Comparison of ENCODE assay signal across 8 cellular contexts in the genomic region with DNA sequence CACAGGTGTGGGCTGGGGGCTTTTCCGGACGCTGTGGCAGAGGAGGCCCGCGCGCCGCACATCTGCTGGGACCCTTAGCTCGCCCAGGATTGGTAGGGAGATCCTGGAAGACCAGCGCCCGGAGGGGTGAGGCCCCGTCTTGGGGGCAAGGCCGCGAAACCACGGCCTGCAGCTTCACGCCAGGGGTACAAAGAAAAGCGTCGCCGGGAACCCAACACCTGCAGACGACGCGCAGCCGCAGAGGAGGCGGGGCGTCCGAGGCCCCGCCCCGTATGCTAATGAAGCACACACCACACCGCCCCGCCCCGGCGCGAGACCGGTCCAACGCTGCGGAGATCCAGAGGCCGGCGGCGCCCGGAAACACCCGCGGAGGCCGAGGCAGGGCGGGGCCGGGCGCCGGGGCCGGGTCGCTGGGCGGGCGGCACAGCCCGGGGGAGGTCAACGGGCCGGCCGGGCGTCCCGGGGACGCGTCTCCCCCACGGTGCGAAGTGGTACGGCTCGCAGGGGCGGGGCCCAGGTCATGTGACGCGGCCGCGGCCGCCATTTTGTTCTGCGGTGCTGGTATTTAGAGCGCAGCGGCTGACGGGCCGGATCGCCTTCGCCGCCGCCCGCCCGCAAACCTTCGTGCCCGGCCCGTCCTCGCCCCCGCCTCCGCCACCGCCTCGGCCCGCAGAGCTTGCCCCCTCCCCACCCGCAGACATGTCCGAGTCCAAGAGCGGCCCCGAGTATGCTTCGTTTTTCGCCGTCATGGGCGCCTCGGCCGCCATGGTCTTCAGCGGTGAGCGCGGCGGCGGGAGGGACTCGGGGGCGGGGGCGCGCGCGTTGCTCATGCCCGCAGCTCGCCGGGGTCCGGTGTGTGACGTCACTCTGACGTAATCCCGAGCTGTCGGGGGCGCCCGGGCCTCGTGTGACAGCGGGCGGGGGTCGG. TPM values are rescaled to one million over a fixed set of nuclear protein-coding genes. Genes with fewer than 3 reads are reported as not detected.
DNase-seq lines count a peak whose midpoint lies in the region; ATAC-seq and FAIRE-seq lines count a peak whose summit lies in the region.

A gene (plus strand): TSS at position 548 of the 928 bp plus-strand sequence. CDS start 152 bp downstream, at position 700.

- H3K9me3 ChIP-seq in Karpas-422 (ENCODE audit: low read length), result no peaks in the 10 kb centered on the region
- no peaks in the 10 kb centered on the region for H3K9me3 ChIP-seq in naive thymus-derived CD4-positive, alpha-beta T cell (ENCODE audit: control insufficient read depth in 2 of 3, low read length in 3 of 3)

- H3K9me2 ChIP-seq in Karpas-422 (replicated peaks; ENCODE audit: insufficient read depth, low read length), result no peaks in the 10 kb centered on the region

- DNase-seq in DMS79 treated with DMSO at 0.1 percent for 48 hours (lab: John Stamatoyannopoulos, UW) (peak; percentile 83), Karpas-422 (peak; percentile 96), RCC 7860 (ENCODE audit: low spot score) (peak; percentile 81), fibroblast of gingiva (ENCODE audit: low read depth) (peak; percentile 86)
- DNase-seq in activated T-helper 1 cell treated with anti-CD3 and anti-CD28 coated beads, Interleukin-12 subunit alpha, Interleukin-12 subunit beta, Interleukin-2, Interleukin-4 antibody, amounts not matched to agents 30 ng/mL and 10 ng/mL and 1 ng/mL, durations not matched to agents 14 hours and 24 hours and 36 hours (ENCODE audit: low spot score), result peak; percentile 88
- peak; percentile 89 to 98 (median 94) for DNase-seq in naive thymus-derived CD4-positive, alpha-beta T cell

- H3K36me3 ChIP-seq in Karpas-422 (ENCODE audit: insufficient read depth, low read length), result no peaks in the 10 kb centered on the region
- H3K36me3 ChIP-seq in naive thymus-derived CD4-positive, alpha-beta T cell (ENCODE audit: control insufficient read depth in 2 of 3, insufficient read depth in 3 of 3, low read length in 3 of 3), result peaks cover 0 to 15% (median 0%) of the 10 kb centered on the region in 3 experiments

- peaks cover 7% of the 10 kb centered on the region for H3K36me3 Mint-ChIP-seq in activated T-helper 1 cell treated with anti-CD3 and anti-CD28 coated beads, Interleukin-12 subunit alpha, Interleukin-12 subunit beta, Interleukin-2, Interleukin-4 antibody, amounts not matched to agents 30 ng/mL and 10 ng/mL and 1 ng/mL, durations not matched to agents 14 hours and 24 hours and 36 hours (ENCODE audit: low read depth)
- H3K36me3 Mint-ChIP-seq in naive thymus-derived CD4-positive, alpha-beta T cell, result peaks cover 0 to 5% (median 3%) of the 10 kb centered on the region in 5 donors
- H3K36me3 Mint-ChIP-seq in stimulated activated memory B cell treated with anti-CD40 and anti-IgM and Interleukin-4, amounts not matched to agents 10 μg/mL and 1 μg/mL and 100 μg/mL, for 72 hours, result peaks cover 15% of the 10 kb centered on the region

- H3K79me2 ChIP-seq in Karpas-422 (ENCODE audit: low read length), result peaks cover 48% of the 10 kb centered on the region

- peak within 1 kb of the TSS; percentile 70 for H3K27ac ChIP-seq in Karpas-422 (ENCODE audit: low read length)
- H3K27ac ChIP-seq in naive thymus-derived CD4-positive, alpha-beta T cell (ENCODE audit: low read depth, low read length), result peak within 1 kb of the TSS; percentile 100

- H3K4me1 Mint-ChIP-seq in activated T-helper 1 cell treated with anti-CD3 and anti-CD28 coated beads, Interleukin-12 subunit alpha, Interleukin-12 subunit beta, Interleukin-2, Interleukin-4 antibody, amounts not matched to agents 30 ng/mL and 10 ng/mL and 1 ng/mL, durations not matched to agents 14 hours and 24 hours and 36 hours (ENCODE audit: low read depth), result peaks cover 38% of the 10 kb centered on the region
- H3K4me1 Mint-ChIP-seq in naive thymus-derived CD4-positive, alpha-beta T cell, result peaks cover 36 to 60% (median 48%) of the 10 kb centered on the region in 7 donors
- peaks cover 84% of the 10 kb centered on the region for H3K4me1 Mint-ChIP-seq in stimulated activated memory B cell treated with anti-CD40 and anti-IgM and Interleukin-4, amounts not matched to agents 10 μg/mL and 1 μg/mL and 100 μg/mL, for 72 hours

- no peak within 1 kb of the TSS for H2AFZ ChIP-seq in Karpas-422 (ENCODE audit: low read length)

- intact Hi-C loops in activated T-helper 1 cell treated with anti-CD3 and anti-CD28 coated beads, Interleukin-12 subunit alpha, Interleukin-12 subunit beta, Interleukin-2, Interleukin-4 antibody, amounts not matched to agents 30 ng/mL and 10 ng/mL and 1 ng/mL, durations not matched to agents 14 hours and 24 hours and 36 hours (cut with micrococcal nuclease), result loop anchor here (2.0 to 10.0 kb wide), 3 partner anchors 23 to 391 kb away; a partner anchor contains a TSS
- intact Hi-C loops in naive thymus-derived CD4-positive, alpha-beta T cell (cut with micrococcal nuclease), result loop anchor here (1.0 to 10.0 kb wide), 9 partner anchors 19 to 1021 kb away; a partner anchor contains a TSS

- H3K27me3 ChIP-seq in Karpas-422 (ENCODE audit: low read length), result no peaks in the 10 kb centered on the region
- no peaks in the 10 kb centered on the region for H3K27me3 ChIP-seq in naive thymus-derived CD4-positive, alpha-beta T cell (ENCODE audit: control insufficient read depth in 2 of 2, insufficient read depth in 2 of 2, low read length in 2 of 2)

- H3K27ac Mint-ChIP-seq in activated T-helper 1 cell treated with anti-CD3 and anti-CD28 coated beads, Interleukin-12 subunit alpha, Interleukin-12 subunit beta, Interleukin-2, Interleukin-4 antibody, amounts not matched to agents 30 ng/mL and 10 ng/mL and 1 ng/mL, durations not matched to agents 14 hours and 24 hours and 36 hours, result peak within 1 kb of the TSS; percentile 93
- H3K27ac Mint-ChIP-seq in naive thymus-derived CD4-positive, alpha-beta T cell, result peak within 1 kb of the TSS; percentile 90 to 98 (median 96)
- H3K27ac Mint-ChIP-seq in stimulated activated memory B cell treated with anti-CD40 and anti-IgM and Interleukin-4, amounts not matched to agents 10 μg/mL and 1 μg/mL and 100 μg/mL, for 72 hours, result peak within 1 kb of the TSS; percentile 87

- peaks cover 34% of the 10 kb centered on the region for H3K4me1 ChIP-seq in Karpas-422 (ENCODE audit: low read length)
- peaks cover 31 to 44% of the 10 kb centered on the region in 2 donors for H3K4me1 ChIP-seq in naive thymus-derived CD4-positive, alpha-beta T cell (ENCODE audit: control insufficient read depth in 2 of 2, insufficient read depth in 2 of 2, low read length in 2 of 2)

- POLR2A ChIA-PET in naive thymus-derived CD4-positive, alpha-beta T cell (lab: Charles Lee), result interaction anchor here (0.5 to 5.2 kb wide), 18 partner anchors 12 to 1697 kb away, joined by 3 to 83 read pairs (median 3); a partner anchor contains a TSS

- peak within 1 kb of the TSS; percentile 98 for H3K9ac ChIP-seq in Karpas-422 (ENCODE audit: low read length)

- ATAC-seq in GM21825 (IDR thresholded peaks at IDR 0.05; ENCODE audit: unreplicated experiment), result peak; percentile 64
- ATAC-seq in naive thymus-derived CD4-positive, alpha-beta T cell, result peak; percentile 87
- peak; percentile 92 for ATAC-seq in stimulated activated memory B cell treated with anti-CD40 and anti-IgM and Interleukin-4, amounts not matched to agents 10 μg/mL and 1 μg/mL and 100 μg/mL, for 72 hours

- H3K4me2 ChIP-seq in Karpas-422 (ENCODE audit: low read depth, low read length, poor library complexity, severe bottlenecking), result peak within 1 kb of the TSS; percentile 76

- peak within 1 kb of the TSS; percentile 91 for H3K4me3 Mint-ChIP-seq in activated T-helper 1 cell treated with anti-CD3 and anti-CD28 coated beads, Interleukin-12 subunit alpha, Interleukin-12 subunit beta, Interleukin-2, Interleukin-4 antibody, amounts not matched to agents 30 ng/mL and 10 ng/mL and 1 ng/mL, durations not matched to agents 14 hours and 24 hours and 36 hours
- peak within 1 kb of the TSS; percentile 85 to 94 (median 91) for H3K4me3 Mint-ChIP-seq in naive thymus-derived CD4-positive, alpha-beta T cell
- H3K4me3 Mint-ChIP-seq in stimulated activated memory B cell treated with anti-CD40 and anti-IgM and Interleukin-4, amounts not matched to agents 10 μg/mL and 1 μg/mL and 100 μg/mL, for 72 hours, result peak within 1 kb of the TSS; percentile 93

- H3K9me3 Mint-ChIP-seq in activated T-helper 1 cell treated with anti-CD3 and anti-CD28 coated beads, Interleukin-12 subunit alpha, Interleukin-12 subunit beta, Interleukin-2, Interleukin-4 antibody, amounts not matched to agents 30 ng/mL and 10 ng/mL and 1 ng/mL, durations not matched to agents 14 hours and 24 hours and 36 hours, result no peaks in the 10 kb centered on the region
- H3K9me3 Mint-ChIP-seq in naive thymus-derived CD4-positive, alpha-beta T cell, result no peaks in the 10 kb centered on the region
- no peaks in the 10 kb centered on the region for H3K9me3 Mint-ChIP-seq in stimulated activated memory B cell treated with anti-CD40 and anti-IgM and Interleukin-4, amounts not matched to agents 10 μg/mL and 1 μg/mL and 100 μg/mL, for 72 hours

- H4K20me1 ChIP-seq in Karpas-422 (ENCODE audit: insufficient read depth, low read depth, low read length), result peaks cover 38% of the 10 kb centered on the region

- CTCF ChIA-PET in naive thymus-derived CD4-positive, alpha-beta T cell (lab: Charles Lee), result interaction anchor here (0.6 to 0.9 kb wide), 3 partner anchors 19 to 373 kb away, joined by 3 to 7 read pairs (median 3); no protein-coding TSS in a partner anchor

- peak within 1 kb of the TSS; percentile 76 for H3K4me3 ChIP-seq in Karpas-422 (ENCODE audit: low read length)
- H3K4me3 ChIP-seq in naive thymus-derived CD4-positive, alpha-beta T cell (ENCODE audit: low read length), result peak within 1 kb of the TSS; percentile 71

- peaks cover 6% of the 10 kb centered on the region for H3K27me3 Mint-ChIP-seq in activated T-helper 1 cell treated with anti-CD3 and anti-CD28 coated beads, Interleukin-12 subunit alpha, Interleukin-12 subunit beta, Interleukin-2, Interleukin-4 antibody, amounts not matched to agents 30 ng/mL and 10 ng/mL and 1 ng/mL, durations not matched to agents 14 hours and 24 hours and 36 hours (ENCODE audit: insufficient read depth)
- peaks cover 0 to 3% (median 0%) of the 10 kb centered on the region in 5 donors for H3K27me3 Mint-ChIP-seq in naive thymus-derived CD4-positive, alpha-beta T cell
- H3K27me3 Mint-ChIP-seq in stimulated activated memory B cell treated with anti-CD40 and anti-IgM and Interleukin-4, amounts not matched to agents 10 μg/mL and 1 μg/mL and 100 μg/mL, for 72 hours, result no peaks in the 10 kb centered on the region

- no peak for FAIRE-seq in RCC 7860 (lab: Jason Lieb, UNC)

RNA-seq across cellular contexts. Expression of the gene that starts here (rescaled TPM):
- 29.4 and 30.2 TPM in 2 replicates for total RNA-seq in Karpas-422 (2014; rRNA removed; shearing (Covaris generic); ENCODE audit: low replicate concordance)
- total RNA-seq in activated T-helper 1 cell treated with anti-CD3 and anti-CD28 coated beads, Interleukin-12 subunit alpha, Interleukin-12 subunit beta, Interleukin-2, Interleukin-4 antibody, amounts not matched to agents 30 ng/mL and 10 ng/mL and 1 ng/mL, durations not matched to agents 14 hours and 24 hours and 36 hours, result 117 and 119 TPM in 2 replicates
- total RNA-seq in naive thymus-derived CD4-positive, alpha-beta T cell, result 100 to 1,000 TPM in 4 of 5 experiments, 10 to 100 TPM in 1; 98.2 to 303 (median 113) TPM
- polyA plus RNA-seq in naive thymus-derived CD4-positive, alpha-beta T cell, result 10 to 100 TPM; 76.5 to 96.9 TPM

Comparison
In these comparisons a context has a peak if more than half of its experiments do, and no peak if none do; other contexts are left out.
1. Peak in every context shown above with its lines: DNase-seq, ATAC-seq, H3K4me3 ChIP-seq and H3K27ac ChIP-seq.